In the genomic region with DNA sequence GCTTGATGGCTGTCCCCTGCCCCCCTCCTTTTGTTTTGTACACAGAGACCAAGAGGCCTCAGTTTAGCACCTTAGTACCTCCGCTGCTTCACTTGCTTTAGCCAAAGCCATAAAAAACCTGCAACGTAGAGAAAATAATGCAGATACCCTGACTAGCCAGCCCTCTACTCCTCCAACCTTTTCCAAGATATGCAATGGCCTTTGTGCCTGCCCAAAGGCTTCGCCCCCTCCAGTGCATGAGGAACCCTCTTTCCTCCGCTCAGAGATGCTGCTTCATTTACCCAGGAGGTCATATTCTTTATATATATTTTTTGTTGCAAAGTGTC, we compare ENCODE assay signal across 12 cellular contexts. TPM values are rescaled to one million over a fixed set of nuclear protein-coding genes. Genes with fewer than 3 reads are reported as not detected.
DNase-seq lines count a peak whose midpoint lies in the region; ATAC-seq and TF ChIP-seq lines count a peak whose summit lies in the region.
"Had no signal": no experiment of that assay in that cellular context is flagged by ENCODE, and none has a peak within 500 bp of the region (broad histone marks: within the 10 kb centered on the region; RNA-seq: fewer than 3 reads in every experiment).

No MANE protein-coding gene starts in this region.

- peaks cover 5 to 93% (median 63%) of the 10 kb centered on the region in 9 donors for H3K36me3 ChIP-seq in heart right ventricle
- peaks cover 0 to 98% of the 10 kb centered on the region in 2 donors for H3K36me3 ChIP-seq in gastroesophageal sphincter
- peaks cover 3 to 58% of the 10 kb centered on the region in 2 donors for H3K36me3 ChIP-seq in vagina

- TF ChIP-seq CTCF in heart right ventricle (IDR thresholded peaks at IDR 0.05) = no peak
- TF ChIP-seq CTCF in gastroesophageal sphincter (IDR thresholded peaks at IDR 0.05) = no peak
- TF ChIP-seq CTCF in vagina (IDR thresholded peaks at IDR 0.05) = no peak

- no peak overlapping the region for H3K4me3 Mint-ChIP-seq in stimulated activated naive CD8-positive, alpha-beta T cell treated with anti-CD3 and anti-CD28 coated beads, Interleukin-15, amount 100 ng/mL, for 72 hours
- H3K4me3 Mint-ChIP-seq: H9 had no signal

- ATAC-seq in right cardiac atrium (no peak), heart right ventricle (no peak), gastroesophageal sphincter (no peak), HG02938 (IDR thresholded peaks at IDR 0.05; ENCODE audit: unreplicated experiment) (no peak)
- ATAC-seq in stimulated activated naive CD8-positive, alpha-beta T cell treated with anti-CD3 and anti-CD28 coated beads, Interleukin-15, amount 100 ng/mL, for 72 hours = no peak

- DNase-seq in right cardiac atrium (no peak), heart right ventricle (no peak), vagina (ENCODE audit: extremely low spot score in 2 of 2) (no peak)
- no peak for DNase-seq in stimulated activated naive CD8-positive, alpha-beta T cell treated with anti-CD3 and anti-CD28 coated beads, Interleukin-15, amount 100 ng/mL, for 72 hours
- DNase-seq: H9, NCI-H2029, NCI-H510A, Peyer's patch, SHP77 had no signal

- intact Hi-C loops in right cardiac atrium (cut with DNase I) (no loop called here), heart right ventricle (cut with DNase I) (no loop called here), vagina (cut with DNase I) (no loop called here)

- H3K4me1 ChIP-seq in right cardiac atrium (ENCODE audit: control insufficient read depth, insufficient read depth, low read length) = no peaks in the 10 kb centered on the region
- peaks cover 0 to 11% (median 7%) of the 10 kb centered on the region in 9 donors for H3K4me1 ChIP-seq in heart right ventricle
- H3K4me1 ChIP-seq in gastroesophageal sphincter = peaks cover 0 to 15% (median 3%) of the 10 kb centered on the region in 3 donors
- H3K4me1 ChIP-seq in vagina = peaks cover 17% of the 10 kb centered on the region
- H3K4me1 ChIP-seq: BLaER1 treated with 17β-estradiol and CSF1 and Interleukin-3, amounts not matched to agents 10 nM and 100 nM had no signal

- no peak for TF ChIP-seq POLR2A in gastroesophageal sphincter (IDR thresholded peaks at IDR 0.05)
- TF ChIP-seq POLR2A in vagina (IDR thresholded peaks at IDR 0.05) = no peak

- no peak overlapping the region for H3K4me3 ChIP-seq in right cardiac atrium (ENCODE audit: low read length)
- no peak overlapping the region for H3K4me3 ChIP-seq in heart right ventricle
- H3K4me3 ChIP-seq in gastroesophageal sphincter = no peak overlapping the region
- H3K4me3 ChIP-seq in vagina = no peak overlapping the region
- H3K4me3 ChIP-seq: BLaER1 treated with 17β-estradiol and CSF1 and Interleukin-3, amounts not matched to agents 10 nM and 100 nM; Peyer's patch had no signal

- no peaks in the 10 kb centered on the region for H3K27me3 ChIP-seq in right cardiac atrium (ENCODE audit: control insufficient read depth, insufficient read depth)
- H3K27me3 ChIP-seq in heart right ventricle = no peaks in the 10 kb centered on the region
- H3K27me3 ChIP-seq in gastroesophageal sphincter = no peaks in the 10 kb centered on the region
- no peaks in the 10 kb centered on the region for H3K27me3 ChIP-seq in vagina
- H3K27me3 ChIP-seq: BLaER1 treated with 17β-estradiol and CSF1 and Interleukin-3, amounts not matched to agents 10 nM and 100 nM; Peyer's patch had no signal

- no peaks in the 10 kb centered on the region for H3K9me3 Mint-ChIP-seq in stimulated activated naive CD8-positive, alpha-beta T cell treated with anti-CD3 and anti-CD28 coated beads, Interleukin-15, amount 100 ng/mL, for 72 hours
- H3K9me3 Mint-ChIP-seq: H9 had no signal

- TF ChIP-seq EP300 in gastroesophageal sphincter (IDR thresholded peaks at IDR 0.05) = no peak

- 81% methylated on average over 4 of the region's 4 CpGs for WGBS in right cardiac atrium
- 87 to 91% methylated on average over 4 of the region's 4 CpGs for WGBS in heart right ventricle, 2 donors
- WGBS in gastroesophageal sphincter (ENCODE audit: low coverage in 1 of 2), 2 donors = 76 to 79% methylated on average over 2 to 3 of the region's 4 CpGs

- peak overlapping the region in 1 of 2 donors; percentile 35 for H3K27ac Mint-ChIP-seq in stimulated activated naive CD8-positive, alpha-beta T cell treated with anti-CD3 and anti-CD28 coated beads, Interleukin-15, amount 100 ng/mL, for 72 hours

- peak overlapping the region; percentile 59 for H3K27ac ChIP-seq in right cardiac atrium (ENCODE audit: low read length)
- H3K27ac ChIP-seq in heart right ventricle = no peak overlapping the region
- peak overlapping the region in 3 of 4 donors; percentile 20 to 45 (median 29) for H3K27ac ChIP-seq in gastroesophageal sphincter
- H3K27ac ChIP-seq in vagina = peak overlapping the region; percentile 59
- H3K27ac ChIP-seq: BLaER1 treated with 17β-estradiol and CSF1 and Interleukin-3, amounts not matched to agents 10 nM and 100 nM; Peyer's patch had no signal

- H3K9me3 ChIP-seq in right cardiac atrium (ENCODE audit: control insufficient read depth, low read length) (no peaks in the 10 kb centered on the region), heart right ventricle (no peaks in the 10 kb centered on the region), gastroesophageal sphincter (no peaks in the 10 kb centered on the region), vagina (no peaks in the 10 kb centered on the region)
- H3K9me3 ChIP-seq: BLaER1 treated with 17β-estradiol and CSF1 and Interleukin-3, amounts not matched to agents 10 nM and 100 nM; Peyer's patch had no signal

- peaks cover 6% of the 10 kb centered on the region for H3K4me1 Mint-ChIP-seq in stimulated activated naive CD8-positive, alpha-beta T cell treated with anti-CD3 and anti-CD28 coated beads, Interleukin-15, amount 100 ng/mL, for 72 hours

- H3K27me3 Mint-ChIP-seq in stimulated activated naive CD8-positive, alpha-beta T cell treated with anti-CD3 and anti-CD28 coated beads, Interleukin-15, amount 100 ng/mL, for 72 hours = no peaks in the 10 kb centered on the region

RNA-seq across cellular contexts. Expression of a gene that starts 17.0 kb away (rescaled TPM):
- 1 to 10 TPM; 4.6 to 9.9 (median 7.1) TPM for total RNA-seq in right cardiac atrium
- polyA plus RNA-seq in right cardiac atrium = 4.6 TPM
- total RNA-seq in heart right ventricle = 10 to 100 TPM in 2 of 10 donors, 1 to 10 TPM in 8; 2.2 to 28.3 (median 3.5) TPM
- 1 to 10 TPM; 2.3 to 9.6 TPM for polyA plus RNA-seq in heart right ventricle
- 10 to 100 TPM in 1 of 4 donors, 1 to 10 TPM in 3; 1.7 to 14.5 (median 9.1) TPM for total RNA-seq in gastroesophageal sphincter
- total RNA-seq in vagina = 5.9 TPM

RNA-seq across cellular contexts. Expression of a gene that starts 17.7 kb away (rescaled TPM):
- total RNA-seq in right cardiac atrium (1 to 10 TPM; 1.8 to 2.9 (median 2.5) TPM), heart right ventricle (1 to 10 TPM; 1.0 to 4.8 (median 1.7) TPM), gastroesophageal sphincter (1 to 10 TPM; 1.0 to 4.6 (median 1.5) TPM), vagina (3.2 TPM)
- polyA plus RNA-seq in right cardiac atrium (2.6 TPM), heart right ventricle (1 to 10 TPM; 1.5 to 3.8 TPM)

RNA-seq across cellular contexts. Expression of a gene that starts 22.6 kb away (rescaled TPM):
- total RNA-seq in right cardiac atrium = 10 to 100 TPM; 14.4 to 30.8 (median 23.9) TPM
- polyA plus RNA-seq in right cardiac atrium = 23.0 TPM
- total RNA-seq in heart right ventricle = 10 to 100 TPM; 12.8 to 34.8 (median 22.0) TPM
- 10 to 100 TPM; 23.6 to 42.1 TPM for polyA plus RNA-seq in heart right ventricle
- total RNA-seq in gastroesophageal sphincter = 10 to 100 TPM; 13.7 to 40.8 (median 23.4) TPM
- 44.9 TPM for total RNA-seq in vagina

RNA-seq across cellular contexts. Expression of a gene that starts 40.3 kb away (rescaled TPM):
- total RNA-seq in right cardiac atrium (10 to 100 TPM; 11.6 to 21.3 (median 18.4) TPM), heart right ventricle (10 to 100 TPM; 10.6 to 20.4 (median 14.7) TPM), gastroesophageal sphincter (10 to 100 TPM; 19.7 to 57.3 (median 33.7) TPM), vagina (44.7 TPM)
- polyA plus RNA-seq in right cardiac atrium (19.8 TPM), heart right ventricle (10 to 100 TPM in 1 of 2 donors, 1 to 10 TPM in 1; 9.8 to 21.3 TPM)

RNA-seq across cellular contexts. Expression of a gene that starts 45.5 kb away (rescaled TPM):
- 10 to 100 TPM; 32.4 to 53.2 (median 43.6) TPM for total RNA-seq in right cardiac atrium
- 22.5 TPM for polyA plus RNA-seq in right cardiac atrium
- total RNA-seq in heart right ventricle = 10 to 100 TPM; 31.7 to 50.5 (median 46.3) TPM
- polyA plus RNA-seq in heart right ventricle = 10 to 100 TPM; 16.0 to 33.8 TPM
- total RNA-seq in gastroesophageal sphincter = 10 to 100 TPM; 57.2 to 90.4 (median 59.7) TPM
- total RNA-seq in vagina = 73.7 TPM

Comparison
In these comparisons a context has a peak if more than half of its experiments do, and no peak if none do; other contexts are left out.
1. H3K27ac ChIP-seq: peak in right cardiac atrium (single experiment), gastroesophageal sphincter (3 of 4) and vagina (single experiment); none in heart right ventricle (0 of 10).